Comparison of ENCODE assay signal across 1 cellular context in the genomic region with DNA sequence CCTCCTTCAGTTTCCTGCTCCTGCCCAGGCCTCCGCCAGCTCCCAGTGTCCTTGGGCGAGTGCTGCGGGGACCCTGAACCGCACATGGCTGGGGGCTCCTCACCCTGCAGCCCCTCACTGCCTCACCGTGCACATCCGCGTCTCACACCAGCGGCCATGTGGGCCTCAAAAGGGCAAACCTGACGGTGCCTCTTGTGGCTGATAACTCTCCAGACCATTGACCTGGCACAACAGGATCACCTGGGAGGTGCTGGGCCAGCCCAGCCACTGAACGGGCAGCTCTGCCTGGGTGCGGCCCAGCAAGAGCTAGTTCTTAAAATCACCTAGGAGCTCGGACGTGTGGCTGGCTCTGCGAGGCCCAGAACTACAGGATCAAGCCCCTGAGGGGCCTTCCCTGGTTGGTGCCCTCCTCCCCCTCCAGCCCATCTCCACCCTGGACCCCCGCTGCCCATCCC.
TF ChIP-seq lines count a peak whose summit lies in the region.

No MANE protein-coding gene starts in this region.

TF ChIP-seq in HepG2, 621 proteins besides CTCF, POLR2A, EP300 and RAD21 (continued from another document and continues in another):
- TF ChIP-seq SP140L (CRISPR knock-in tag; IDR thresholded peaks at IDR 0.05; ENCODE audit: borderline replicate concordance): no peak
- TF ChIP-seq AGO1 (IDR thresholded peaks at IDR 0.05; ENCODE audit: low read depth, low read length, poor library complexity, severe bottlenecking): peak; percentile 42
- peak; percentile 44; the same call in 1 of the 2 replicates for TF ChIP-seq PHF8 (CRISPR knock-in tag; IDR thresholded peaks at IDR 0.05)
- TF ChIP-seq, protein P1, sequence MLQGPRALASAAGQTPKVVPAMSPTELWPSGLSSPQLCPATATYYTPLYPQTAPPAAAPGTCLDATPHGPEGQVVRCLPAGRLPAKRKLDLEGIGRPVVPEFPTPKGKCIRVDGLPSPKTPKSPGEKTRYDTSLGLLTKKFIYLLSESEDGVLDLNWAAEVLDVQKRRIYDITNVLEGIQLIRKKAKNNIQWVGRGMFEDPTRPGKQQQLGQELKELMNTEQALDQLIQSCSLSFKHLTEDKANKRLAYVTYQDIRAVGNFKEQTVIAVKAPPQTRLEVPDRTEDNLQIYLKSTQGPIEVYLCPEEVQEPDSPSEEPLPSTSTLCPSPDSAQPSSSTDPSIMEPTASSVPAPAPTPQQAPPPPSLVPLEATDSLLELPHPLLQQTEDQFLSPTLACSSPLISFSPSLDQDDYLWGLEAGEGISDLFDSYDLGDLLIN (CRISPR knock-in tag; IDR thresholded peaks at IDR 0.05; ENCODE audit: borderline replicate concordance): no peak
- no peak for TF ChIP-seq SMAD1 (CRISPR knock-in tag; IDR thresholded peaks at IDR 0.05; ENCODE audit: borderline replicate concordance, low read depth)
- no peak for TF ChIP-seq ZMAT3 (CRISPR knock-in tag; conservative IDR thresholded peaks at IDR 0.05)
- TF ChIP-seq, protein P2, sequence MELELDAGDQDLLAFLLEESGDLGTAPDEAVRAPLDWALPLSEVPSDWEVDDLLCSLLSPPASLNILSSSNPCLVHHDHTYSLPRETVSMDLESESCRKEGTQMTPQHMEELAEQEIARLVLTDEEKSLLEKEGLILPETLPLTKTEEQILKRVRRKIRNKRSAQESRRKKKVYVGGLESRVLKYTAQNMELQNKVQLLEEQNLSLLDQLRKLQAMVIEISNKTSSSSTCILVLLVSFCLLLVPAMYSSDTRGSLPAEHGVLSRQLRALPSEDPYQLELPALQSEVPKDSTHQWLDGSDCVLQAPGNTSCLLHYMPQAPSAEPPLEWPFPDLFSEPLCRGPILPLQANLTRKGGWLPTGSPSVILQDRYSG (CRISPR knock-in tag; IDR thresholded peaks at IDR 0.05): no peak
- no peak for TF ChIP-seq HMG20B (CRISPR knock-in tag; conservative IDR thresholded peaks at IDR 0.05)
- TF ChIP-seq CHCHD3 (CRISPR knock-in tag; IDR thresholded peaks at IDR 0.05): no peak
- TF ChIP-seq KLF11 (CRISPR knock-in tag; IDR thresholded peaks at IDR 0.05): no peak
- TF ChIP-seq MTF1 (CRISPR knock-in tag; IDR thresholded peaks at IDR 0.05): no peak
- TF ChIP-seq RERE (CRISPR knock-in tag; IDR thresholded peaks at IDR 0.05; ENCODE audit: low read depth): 0 out of 2 replicates have a peak, but pooled peaks have one; percentile 26
- no peak for TF ChIP-seq TRIM24 (CRISPR knock-in tag; IDR thresholded peaks at IDR 0.05)
- no peak for TF ChIP-seq CBX5 (CRISPR knock-in tag; IDR thresholded peaks at IDR 0.05; ENCODE audit: borderline replicate concordance)
- TF ChIP-seq, protein P3, sequence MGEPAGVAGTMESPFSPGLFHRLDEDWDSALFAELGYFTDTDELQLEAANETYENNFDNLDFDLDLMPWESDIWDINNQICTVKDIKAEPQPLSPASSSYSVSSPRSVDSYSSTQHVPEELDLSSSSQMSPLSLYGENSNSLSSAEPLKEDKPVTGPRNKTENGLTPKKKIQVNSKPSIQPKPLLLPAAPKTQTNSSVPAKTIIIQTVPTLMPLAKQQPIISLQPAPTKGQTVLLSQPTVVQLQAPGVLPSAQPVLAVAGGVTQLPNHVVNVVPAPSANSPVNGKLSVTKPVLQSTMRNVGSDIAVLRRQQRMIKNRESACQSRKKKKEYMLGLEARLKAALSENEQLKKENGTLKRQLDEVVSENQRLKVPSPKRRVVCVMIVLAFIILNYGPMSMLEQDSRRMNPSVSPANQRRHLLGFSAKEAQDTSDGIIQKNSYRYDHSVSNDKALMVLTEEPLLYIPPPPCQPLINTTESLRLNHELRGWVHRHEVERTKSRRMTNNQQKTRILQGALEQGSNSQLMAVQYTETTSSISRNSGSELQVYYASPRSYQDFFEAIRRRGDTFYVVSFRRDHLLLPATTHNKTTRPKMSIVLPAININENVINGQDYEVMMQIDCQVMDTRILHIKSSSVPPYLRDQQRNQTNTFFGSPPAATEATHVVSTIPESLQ (CRISPR knock-in tag; conservative IDR thresholded peaks at IDR 0.05): no peak
- TF ChIP-seq ZSCAN9 (CRISPR knock-in tag; IDR thresholded peaks at IDR 0.05; ENCODE audit: borderline replicate concordance): no peak
- TF ChIP-seq NCOR1 (IDR thresholded peaks at IDR 0.05; ENCODE audit: borderline replicate concordance, low read length): no peak
- no peak for TF ChIP-seq SOX6 (IDR thresholded peaks at IDR 0.05)
- TF ChIP-seq SOX6 (CRISPR knock-in tag; IDR thresholded peaks at IDR 0.05): no peak
- TF ChIP-seq ZNF816 (CRISPR knock-in tag; IDR thresholded peaks at IDR 0.05; ENCODE audit: borderline replicate concordance): no peak
- no peak for TF ChIP-seq ZNF749 (CRISPR knock-in tag; IDR thresholded peaks at IDR 0.05; ENCODE audit: borderline replicate concordance)
- TF ChIP-seq, protein P4, sequence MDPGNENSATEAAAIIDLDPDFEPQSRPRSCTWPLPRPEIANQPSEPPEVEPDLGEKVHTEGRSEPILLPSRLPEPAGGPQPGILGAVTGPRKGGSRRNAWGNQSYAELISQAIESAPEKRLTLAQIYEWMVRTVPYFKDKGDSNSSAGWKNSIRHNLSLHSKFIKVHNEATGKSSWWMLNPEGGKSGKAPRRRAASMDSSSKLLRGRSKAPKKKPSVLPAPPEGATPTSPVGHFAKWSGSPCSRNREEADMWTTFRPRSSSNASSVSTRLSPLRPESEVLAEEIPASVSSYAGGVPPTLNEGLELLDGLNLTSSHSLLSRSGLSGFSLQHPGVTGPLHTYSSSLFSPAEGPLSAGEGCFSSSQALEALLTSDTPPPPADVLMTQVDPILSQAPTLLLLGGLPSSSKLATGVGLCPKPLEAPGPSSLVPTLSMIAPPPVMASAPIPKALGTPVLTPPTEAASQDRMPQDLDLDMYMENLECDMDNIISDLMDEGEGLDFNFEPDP (CRISPR knock-in tag; conservative IDR thresholded peaks at IDR 0.05): no peak
- no peak for TF ChIP-seq ZSCAN29 (CRISPR knock-in tag; conservative IDR thresholded peaks at IDR 0.05)
- TF ChIP-seq, protein P5, sequence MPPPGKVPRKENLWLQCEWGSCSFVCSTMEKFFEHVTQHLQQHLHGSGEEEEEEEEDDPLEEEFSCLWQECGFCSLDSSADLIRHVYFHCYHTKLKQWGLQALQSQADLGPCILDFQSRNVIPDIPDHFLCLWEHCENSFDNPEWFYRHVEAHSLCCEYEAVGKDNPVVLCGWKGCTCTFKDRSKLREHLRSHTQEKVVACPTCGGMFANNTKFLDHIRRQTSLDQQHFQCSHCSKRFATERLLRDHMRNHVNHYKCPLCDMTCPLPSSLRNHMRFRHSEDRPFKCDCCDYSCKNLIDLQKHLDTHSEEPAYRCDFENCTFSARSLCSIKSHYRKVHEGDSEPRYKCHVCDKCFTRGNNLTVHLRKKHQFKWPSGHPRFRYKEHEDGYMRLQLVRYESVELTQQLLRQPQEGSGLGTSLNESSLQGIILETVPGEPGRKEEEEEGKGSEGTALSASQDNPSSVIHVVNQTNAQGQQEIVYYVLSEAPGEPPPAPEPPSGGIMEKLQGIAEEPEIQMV (CRISPR knock-in tag; IDR thresholded peaks at IDR 0.05; ENCODE audit: low read depth): no peak
- no peak for TF ChIP-seq KMT2B (CRISPR knock-in tag; IDR thresholded peaks at IDR 0.05)
- no peak for TF ChIP-seq AKAP8 (CRISPR knock-in tag; IDR thresholded peaks at IDR 0.05)
- TF ChIP-seq MXD3 (CRISPR knock-in tag; IDR thresholded peaks at IDR 0.05): no peak
- TF ChIP-seq PRPF4 (IDR thresholded peaks at IDR 0.05; ENCODE audit: low read depth, low read length, poor library complexity, severe bottlenecking): no peak
- TF ChIP-seq, protein P6, sequence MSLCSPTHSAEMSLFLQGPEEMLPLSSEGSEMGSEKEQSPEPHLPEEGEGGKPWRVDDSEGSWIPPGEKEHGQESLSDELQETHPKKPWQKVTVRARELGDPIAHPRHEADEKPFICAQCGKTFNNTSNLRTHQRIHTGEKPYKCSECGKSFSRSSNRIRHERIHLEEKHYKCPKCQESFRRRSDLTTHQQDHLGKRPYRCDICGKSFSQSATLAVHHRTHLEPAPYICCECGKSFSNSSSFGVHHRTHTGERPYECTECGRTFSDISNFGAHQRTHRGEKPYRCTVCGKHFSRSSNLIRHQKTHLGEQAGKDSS (CRISPR knock-in tag; IDR thresholded peaks at IDR 0.05; ENCODE audit: borderline replicate concordance, low read depth): no peak
- no peak for TF ChIP-seq ZNF879 (CRISPR knock-in tag; IDR thresholded peaks at IDR 0.05)
- TF ChIP-seq FIP1L1 (IDR thresholded peaks at IDR 0.05; ENCODE audit: borderline replicate concordance, insufficient read depth, low read depth, low read length): 0 out of 2 replicates have a peak, but pooled peaks have one; percentile 16
- TF ChIP-seq, protein P7, sequence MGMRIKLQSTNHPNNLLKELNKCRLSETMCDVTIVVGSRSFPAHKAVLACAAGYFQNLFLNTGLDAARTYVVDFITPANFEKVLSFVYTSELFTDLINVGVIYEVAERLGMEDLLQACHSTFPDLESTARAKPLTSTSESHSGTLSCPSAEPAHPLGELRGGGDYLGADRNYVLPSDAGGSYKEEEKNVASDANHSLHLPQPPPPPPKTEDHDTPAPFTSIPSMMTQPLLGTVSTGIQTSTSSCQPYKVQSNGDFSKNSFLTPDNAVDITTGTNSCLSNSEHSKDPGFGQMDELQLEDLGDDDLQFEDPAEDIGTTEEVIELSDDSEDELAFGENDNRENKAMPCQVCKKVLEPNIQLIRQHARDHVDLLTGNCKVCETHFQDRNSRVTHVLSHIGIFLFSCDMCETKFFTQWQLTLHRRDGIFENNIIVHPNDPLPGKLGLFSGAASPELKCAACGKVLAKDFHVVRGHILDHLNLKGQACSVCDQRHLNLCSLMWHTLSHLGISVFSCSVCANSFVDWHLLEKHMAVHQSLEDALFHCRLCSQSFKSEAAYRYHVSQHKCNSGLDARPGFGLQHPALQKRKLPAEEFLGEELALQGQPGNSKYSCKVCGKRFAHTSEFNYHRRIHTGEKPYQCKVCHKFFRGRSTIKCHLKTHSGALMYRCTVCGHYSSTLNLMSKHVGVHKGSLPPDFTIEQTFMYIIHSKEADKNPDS (CRISPR knock-in tag; IDR thresholded peaks at IDR 0.05): no peak
- no peak for TF ChIP-seq EHMT2 (IDR thresholded peaks at IDR 0.05; ENCODE audit: borderline replicate concordance, low read depth, low read length)
- TF ChIP-seq, protein P8, sequence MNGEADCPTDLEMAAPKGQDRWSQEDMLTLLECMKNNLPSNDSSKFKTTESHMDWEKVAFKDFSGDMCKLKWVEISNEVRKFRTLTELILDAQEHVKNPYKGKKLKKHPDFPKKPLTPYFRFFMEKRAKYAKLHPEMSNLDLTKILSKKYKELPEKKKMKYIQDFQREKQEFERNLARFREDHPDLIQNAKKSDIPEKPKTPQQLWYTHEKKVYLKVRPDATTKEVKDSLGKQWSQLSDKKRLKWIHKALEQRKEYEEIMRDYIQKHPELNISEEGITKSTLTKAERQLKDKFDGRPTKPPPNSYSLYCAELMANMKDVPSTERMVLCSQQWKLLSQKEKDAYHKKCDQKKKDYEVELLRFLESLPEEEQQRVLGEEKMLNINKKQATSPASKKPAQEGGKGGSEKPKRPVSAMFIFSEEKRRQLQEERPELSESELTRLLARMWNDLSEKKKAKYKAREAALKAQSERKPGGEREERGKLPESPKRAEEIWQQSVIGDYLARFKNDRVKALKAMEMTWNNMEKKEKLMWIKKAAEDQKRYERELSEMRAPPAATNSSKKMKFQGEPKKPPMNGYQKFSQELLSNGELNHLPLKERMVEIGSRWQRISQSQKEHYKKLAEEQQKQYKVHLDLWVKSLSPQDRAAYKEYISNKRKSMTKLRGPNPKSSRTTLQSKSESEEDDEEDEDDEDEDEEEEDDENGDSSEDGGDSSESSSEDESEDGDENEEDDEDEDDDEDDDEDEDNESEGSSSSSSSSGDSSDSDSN (CRISPR knock-in tag; IDR thresholded peaks at IDR 0.05): 0 out of 2 replicates have a peak, but pooled peaks have one; percentile 2
- TF ChIP-seq ZNF720 (CRISPR knock-in tag; IDR thresholded peaks at IDR 0.05): no peak
- TF ChIP-seq, protein P9, sequence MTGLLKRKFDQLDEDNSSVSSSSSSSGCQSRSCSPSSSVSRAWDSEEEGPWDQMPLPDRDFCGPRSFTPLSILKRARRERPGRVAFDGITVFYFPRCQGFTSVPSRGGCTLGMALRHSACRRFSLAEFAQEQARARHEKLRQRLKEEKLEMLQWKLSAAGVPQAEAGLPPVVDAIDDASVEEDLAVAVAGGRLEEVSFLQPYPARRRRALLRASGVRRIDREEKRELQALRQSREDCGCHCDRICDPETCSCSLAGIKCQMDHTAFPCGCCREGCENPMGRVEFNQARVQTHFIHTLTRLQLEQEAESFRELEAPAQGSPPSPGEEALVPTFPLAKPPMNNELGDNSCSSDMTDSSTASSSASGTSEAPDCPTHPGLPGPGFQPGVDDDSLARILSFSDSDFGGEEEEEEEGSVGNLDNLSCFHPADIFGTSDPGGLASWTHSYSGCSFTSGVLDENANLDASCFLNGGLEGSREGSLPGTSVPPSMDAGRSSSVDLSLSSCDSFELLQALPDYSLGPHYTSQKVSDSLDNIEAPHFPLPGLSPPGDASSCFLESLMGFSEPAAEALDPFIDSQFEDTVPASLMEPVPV (CRISPR knock-in tag; IDR thresholded peaks at IDR 0.05): no peak
- 0 out of 2 replicates have a peak, but pooled peaks have one; percentile 7 for TF ChIP-seq MEF2D (CRISPR knock-in tag; IDR thresholded peaks at IDR 0.05)
